Comparison of ENCODE assay signal across 8 cellular contexts in genomic region chr15:41773729-41774061, GRCh38. TPM values are rescaled to one million over a fixed set of nuclear protein-coding genes. Genes with fewer than 3 reads are reported as not detected.
DNase-seq lines count a peak whose midpoint lies in the region; ATAC-seq, FAIRE-seq and TF ChIP-seq lines count a peak whose summit lies in the region.

No MANE protein-coding gene starts in this region.

- no peaks in the 10 kb centered on the region for H3K27me3 ChIP-seq in keratinocyte (ENCODE audit: control insufficient read depth, extremely low read depth, insufficient read depth, low read length)
- H3K27me3 ChIP-seq in suprapubic skin = no peaks in the 10 kb centered on the region

- WGBS in suprapubic skin = 10% methylated on average over 7 of the region's 7 CpGs

- H3K36me3 Mint-ChIP-seq in activated CD4-positive, alpha-beta T cell treated with anti-CD3 and anti-CD28 coated beads for 36 hours (ENCODE audit: low read depth) = no peaks in the 10 kb centered on the region
- H3K36me3 Mint-ChIP-seq in activated naive CD4-positive, alpha-beta T cell treated with anti-CD3 and anti-CD28 coated beads, Interleukin-2, amount 50 U/mL, for 72 hours = no peaks in the 10 kb centered on the region

- no peak for TF ChIP-seq EP300 in suprapubic skin (IDR thresholded peaks at IDR 0.05)

- CTCF ChIA-PET in activated CD4-positive, alpha-beta T cell treated with anti-CD3 and anti-CD28 coated beads for 36 hours (lab: Charles Lee) = interaction anchor here (0.6 to 8.3 kb wide), 44 partner anchors 9 to 1390 kb away, joined by 3 to 233 read pairs (median 4); partner anchors contain the start of genes JMJD7, RPAP1 and SPTBN5

- TF ChIP-seq CTCF in keratinocyte (optimal IDR thresholded peaks at IDR 0.05 in 1 of 3, IDR thresholded peaks at IDR 0.05 in 1 of 3, conservative IDR thresholded peaks at IDR 0.05 in 1 of 3; ENCODE audit: extremely low read depth in 1 of 3, insufficient read depth in 2 of 3, low read length in 3 of 3) (no peak), suprapubic skin (IDR thresholded peaks at IDR 0.05) (no peak)

- peak overlapping the region; percentile 96 for H3K4me2 ChIP-seq in keratinocyte (ENCODE audit: control insufficient read depth, extremely low read depth, insufficient read depth, low read depth, low read length)

- H3K4me1 Mint-ChIP-seq in activated CD4-positive, alpha-beta T cell treated with anti-CD3 and anti-CD28 coated beads for 36 hours = peaks cover 52% of the 10 kb centered on the region

- peak overlapping the region; percentile 84 for H3K27ac Mint-ChIP-seq in activated CD4-positive, alpha-beta T cell treated with anti-CD3 and anti-CD28 coated beads for 36 hours
- peak overlapping the region; percentile 45 to 87 for H3K27ac Mint-ChIP-seq in activated naive CD4-positive, alpha-beta T cell treated with anti-CD3 and anti-CD28 coated beads, Interleukin-2, amount 50 U/mL, for 72 hours

- no peaks in the 10 kb centered on the region for H3K9me3 ChIP-seq in keratinocyte (ENCODE audit: control insufficient read depth, low read depth, low read length)
- no peaks in the 10 kb centered on the region for H3K9me3 ChIP-seq in suprapubic skin

- no peak for TF ChIP-seq POLR2A in suprapubic skin (IDR thresholded peaks at IDR 0.05)

- no peaks in the 10 kb centered on the region for H3K9me1 ChIP-seq in keratinocyte (ENCODE audit: control insufficient read depth, extremely low read depth, insufficient read depth, low read length)

- peak overlapping the region; percentile 92 for H2AFZ ChIP-seq in keratinocyte (ENCODE audit: control insufficient read depth, low read length)

- DNase-seq in activated CD4-positive, alpha-beta T cell treated with anti-CD3 and anti-CD28 coated beads for 36 hours = no peak
- DNase-seq in activated CD4-positive, alpha-beta T cell treated with anti-CD3 and anti-CD28 coated beads for 48 hours = no peak
- no peak for DNase-seq in activated naive CD4-positive, alpha-beta T cell treated with anti-CD3 and anti-CD28 coated beads, Interleukin-2, amount 50 U/mL, for 72 hours (ENCODE audit: low spot score in 2 of 2)
- DNase-seq in keratinocyte (ENCODE audit: low read depth, low spot score) (no peak), suprapubic skin (ENCODE audit: low spot score in 2 of 2) (no peak), NCI-H187 (lab: John Stamatoyannopoulos, UW) (no peak), NCI-H2171 treated with DMSO at 0.1 percent for 48 hours (lab: John Stamatoyannopoulos, UW) (no peak)
- no peak for DNase-seq in activated CD8-positive, alpha-beta memory T cell treated with anti-CD3 and anti-CD28 coated beads, Interleukin-2, amount 50 U/mL, for 48 hours

- peaks cover 40% of the 10 kb centered on the region for H3K4me1 ChIP-seq in keratinocyte (ENCODE audit: control insufficient read depth, extremely low read depth, insufficient read depth, low read length)
- H3K4me1 ChIP-seq in suprapubic skin = peaks cover 53% of the 10 kb centered on the region

- dilution Hi-C loops in keratinocyte (cut with MboI; ENCODE audit: extremely low pct_ligation_motif_present, low sequenced_read_pairs) = no loop called here

- peak overlapping the region; percentile 84 for H3K9ac ChIP-seq in keratinocyte (ENCODE audit: control insufficient read depth, extremely low read depth, insufficient read depth, low read length)

- H4K20me1 ChIP-seq in keratinocyte (ENCODE audit: control insufficient read depth, extremely low read depth, insufficient read depth, low read length) = no peaks in the 10 kb centered on the region

- H3K79me2 ChIP-seq in keratinocyte (ENCODE audit: control insufficient read depth, insufficient read depth, low read length) = peaks cover 38% of the 10 kb centered on the region

- no peaks in the 10 kb centered on the region for H3K9me3 Mint-ChIP-seq in activated CD4-positive, alpha-beta T cell treated with anti-CD3 and anti-CD28 coated beads for 36 hours (ENCODE audit: low read depth)
- H3K9me3 Mint-ChIP-seq in activated naive CD4-positive, alpha-beta T cell treated with anti-CD3 and anti-CD28 coated beads, Interleukin-2, amount 50 U/mL, for 72 hours = no peaks in the 10 kb centered on the region

- no peak for ATAC-seq in activated CD4-positive, alpha-beta T cell treated with anti-CD3 and anti-CD28 coated beads for 36 hours
- no peak for ATAC-seq in activated naive CD4-positive, alpha-beta T cell treated with anti-CD3 and anti-CD28 coated beads, Interleukin-2, amount 50 U/mL, for 72 hours

- POLR2A ChIA-PET in activated CD4-positive, alpha-beta T cell treated with anti-CD3 and anti-CD28 coated beads for 36 hours (lab: Charles Lee) = interaction anchor here (0.6 to 1.4 kb wide), 8 partner anchors 58 to 1079 kb away, joined by 3 to 7 read pairs (median 3); partner anchors contain the start of genes ITPKA, RAD51 and RPAP1

- H3K4me3 Mint-ChIP-seq in activated CD4-positive, alpha-beta T cell treated with anti-CD3 and anti-CD28 coated beads for 36 hours = peak overlapping the region; percentile 90

- H3K36me3 ChIP-seq in keratinocyte (ENCODE audit: control insufficient read depth in 2 of 2, extremely low read depth in 1 of 2, insufficient read depth in 2 of 2, low read length in 2 of 2) (peaks cover 1 to 4% of the 10 kb centered on the region in 2 experiments), suprapubic skin (no peaks in the 10 kb centered on the region)

- H3K4me3 ChIP-seq in keratinocyte (ENCODE audit: control insufficient read depth in 2 of 3, extremely low read depth in 1 of 3, insufficient read depth in 2 of 3, low read depth in 1 of 3, low read length in 3 of 3) (peak overlapping the region; percentile 6 to 71 (median 61)), suprapubic skin (peak overlapping the region; percentile 86)

- peak overlapping the region; percentile 95 for H3K27ac ChIP-seq in keratinocyte (ENCODE audit: control insufficient read depth, insufficient read depth, low read length)
- H3K27ac ChIP-seq in suprapubic skin = peak overlapping the region; percentile 84

- intact Hi-C loops in activated CD4-positive, alpha-beta T cell treated with anti-CD3 and anti-CD28 coated beads for 36 hours (cut with DNase I, micrococcal nuclease) = loop anchor here (1.0 to 5.0 kb wide), 19 partner anchors 38 to 657 kb away; partner anchors contain the start of genes JMJD7 (in 2 of the 2), GANC (in 1 of the 2), INO80 (in 1 of the 2) and ITPKA (in 1 of the 2)

- no peak for FAIRE-seq in keratinocyte (lab: Jason Lieb, UNC)

- no peaks in the 10 kb centered on the region for H3K27me3 Mint-ChIP-seq in activated CD4-positive, alpha-beta T cell treated with anti-CD3 and anti-CD28 coated beads for 36 hours

RNA-seq across cellular contexts. Expression of gene MAPKBP1, which starts 0.6 kb away (rescaled TPM):
- 10 to 100 TPM; 16.1 to 19.0 TPM for total RNA-seq in activated CD4-positive, alpha-beta T cell treated with anti-CD3 and anti-CD28 coated beads for 36 hours
- total RNA-seq in activated naive CD4-positive, alpha-beta T cell treated with anti-CD3 and anti-CD28 coated beads, Interleukin-2, amount 50 U/mL, for 72 hours = 10 to 100 TPM; 31.0 to 31.3 TPM
- polyA plus RNA-seq in keratinocyte = 11.3 to 22.2 TPM (median 18.3 TPM) in 3 replicates
- polyA plus RNA-seq in keratinocyte (2011; ENCODE audit: low read depth) = 9.8 TPM
- polyA plus RNA-seq in keratinocyte (2011; cell fraction: cytosol; rRNA removed) = 7.7 and 34.7 TPM in 2 replicates
- polyA plus RNA-seq in keratinocyte (2011; cell fraction: nucleus; rRNA removed) = 72.2 and 89.6 TPM in 2 replicates
- polyA plus RNA-seq in keratinocyte (2012; ENCODE audit: low replicate concordance) = 20.7 and 24.2 TPM in 2 replicates
- 61.9 to 98.7 TPM (median 65.0 TPM) in 3 replicates for polyA minus RNA-seq in keratinocyte
- polyA minus RNA-seq in keratinocyte (2011; cell fraction: cytosol; rRNA and poly(A)+ RNA removed) = 18.2 TPM
- 61.8 and 96.3 TPM in 2 replicates for polyA minus RNA-seq in keratinocyte (2011; cell fraction: nucleus; rRNA and poly(A)+ RNA removed)
- total RNA-seq in suprapubic skin = 100 to 1,000 TPM in 1 of 4 donors, 10 to 100 TPM in 3; 69.3 to 157 (median 81.6) TPM

RNA-seq across cellular contexts. Expression of gene JMJD7, which starts 54.2 kb away (rescaled TPM):
- 10 to 100 TPM; 17.1 to 17.6 TPM for total RNA-seq in activated CD4-positive, alpha-beta T cell treated with anti-CD3 and anti-CD28 coated beads for 36 hours
- 10 to 100 TPM; 13.5 to 17.7 TPM for total RNA-seq in activated naive CD4-positive, alpha-beta T cell treated with anti-CD3 and anti-CD28 coated beads, Interleukin-2, amount 50 U/mL, for 72 hours
- 7.8 to 8.2 TPM (median 7.8 TPM) in 3 replicates for polyA plus RNA-seq in keratinocyte
- polyA plus RNA-seq in keratinocyte (2011; ENCODE audit: low read depth) = 7.2 TPM
- polyA plus RNA-seq in keratinocyte (2011; cell fraction: cytosol; rRNA removed) = 3.0 and 5.2 TPM in 2 replicates
- polyA plus RNA-seq in keratinocyte (2011; cell fraction: nucleus; rRNA removed) = 2.9 and 5.3 TPM in 2 replicates
- polyA plus RNA-seq in keratinocyte (2012; ENCODE audit: low replicate concordance) = 9.4 and 11.9 TPM in 2 replicates
- 2.1 to 5.8 TPM (median 3.3 TPM) in 3 replicates for polyA minus RNA-seq in keratinocyte
- 5.2 TPM for polyA minus RNA-seq in keratinocyte (2011; cell fraction: cytosol; rRNA and poly(A)+ RNA removed)
- polyA minus RNA-seq in keratinocyte (2011; cell fraction: nucleus; rRNA and poly(A)+ RNA removed) = 1.8 TPM in 1 of 2 replicates, not detected in the other
- total RNA-seq in suprapubic skin = 10 to 100 TPM; 45.4 to 88.3 (median 60.9) TPM
